ENCODE assay signal across 10 cellular contexts in the genomic region with DNA sequence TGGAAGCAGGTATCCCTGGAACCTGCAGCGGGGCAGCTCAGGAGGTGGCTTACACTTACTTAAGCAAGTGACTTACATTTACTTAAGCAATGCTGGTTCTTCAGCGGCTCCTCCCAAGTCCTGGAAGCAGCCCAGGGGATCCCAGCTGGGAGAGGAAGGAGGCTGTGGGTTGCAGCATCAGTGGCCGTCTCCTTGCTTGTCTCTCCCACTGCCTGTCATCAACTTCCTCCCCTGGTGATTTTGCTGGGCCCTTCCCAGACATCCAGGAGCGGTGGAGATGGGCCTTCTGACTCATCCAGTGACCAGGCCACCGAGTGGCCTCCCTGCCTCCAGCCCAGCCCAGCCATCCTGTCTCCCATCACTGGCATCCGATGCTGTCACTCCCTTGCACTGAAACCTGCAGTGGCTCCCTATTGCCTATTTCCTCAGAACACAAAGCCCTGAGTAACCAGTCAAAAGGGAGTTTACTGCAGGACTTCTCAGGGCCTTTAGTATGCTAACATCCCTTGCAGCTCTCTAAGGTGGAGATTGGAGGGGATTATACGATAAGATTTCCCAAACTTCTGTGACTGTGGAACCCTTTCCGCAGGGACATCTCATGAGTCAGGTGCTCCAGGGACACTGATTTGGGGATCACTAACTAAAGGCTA.
DNase-seq lines count a peak whose midpoint lies in the region; ATAC-seq and TF ChIP-seq lines count a peak whose summit lies in the region.
"Had no signal": no experiment of that assay in that cellular context is flagged by ENCODE, and none has a peak within 500 bp of the region (broad histone marks: within the 10 kb centered on the region; RNA-seq: fewer than 3 reads in every experiment).

No MANE protein-coding gene starts in this region.

- no peak overlapping the region for H3K9ac ChIP-seq in endodermal cell (ENCODE audit: extremely low read depth, low read length, poor library complexity, severe bottlenecking)

- no peak overlapping the region for H3K4me3 Mint-ChIP-seq in natural killer cell treated with Interleukin-12 subunit alpha and Interleukin-12 subunit beta and Interleukin-15 and Interleukin-18, amount 100 ng/mL, for 72 hours
- H3K4me3 Mint-ChIP-seq in natural killer cell (no peak overlapping the region), endodermal cell (no peak overlapping the region)

- H3K36me3 Mint-ChIP-seq in natural killer cell treated with Interleukin-12 subunit alpha and Interleukin-12 subunit beta and Interleukin-15 and Interleukin-18, amount 100 ng/mL, for 72 hours: no peaks in the 10 kb centered on the region
- H3K36me3 Mint-ChIP-seq in natural killer cell: no peaks in the 10 kb centered on the region
- H3K36me3 Mint-ChIP-seq in endodermal cell (ENCODE audit: low read depth): no peaks in the 10 kb centered on the region

- DNase-seq in natural killer cell treated with Interleukin-12 subunit alpha and Interleukin-12 subunit beta and Interleukin-15 and Interleukin-18, amount 100 ng/mL, for 72 hours (ENCODE audit: low spot score): peak; percentile 42
- DNase-seq in natural killer cell (no peak), endodermal cell (peak; percentile 55), lower lobe of right lung (peak; percentile 64), breast epithelium (ENCODE audit: low spot score in 2 of 2) (no peak), Ammon's horn (ENCODE audit: low spot score) (no peak), NCI-H345 treated with DMSO at 0.1 percent for 48 hours (lab: John Stamatoyannopoulos, UW; ENCODE audit: unreplicated experiment) (no peak)
- DNase-seq: DND-41, SHP77 treated with DMSO at 0.1 percent for 48 hours had no signal

- intact Hi-C loops in natural killer cell (cut with micrococcal nuclease): no loop called here
- intact Hi-C loops in lower lobe of right lung (cut with DNase I): no loop called here
- intact Hi-C loops in breast epithelium (cut with DNase I; ENCODE audit: low total_unique reads): no loop called here

- H3K4me1 ChIP-seq in endodermal cell (ENCODE audit: control insufficient read depth, insufficient read depth, low read length) (peaks cover 16% of the 10 kb centered on the region), lower lobe of right lung (peaks cover 26% of the 10 kb centered on the region), breast epithelium (no peaks in the 10 kb centered on the region)

- H3K4me3 ChIP-seq in endodermal cell (ENCODE audit: low read length) (no peak overlapping the region), lower lobe of right lung (no peak overlapping the region), breast epithelium (no peak overlapping the region)

- no peaks in the 10 kb centered on the region for H3K9me3 Mint-ChIP-seq in natural killer cell treated with Interleukin-12 subunit alpha and Interleukin-12 subunit beta and Interleukin-15 and Interleukin-18, amount 100 ng/mL, for 72 hours
- no peaks in the 10 kb centered on the region for H3K9me3 Mint-ChIP-seq in natural killer cell
- H3K9me3 Mint-ChIP-seq in endodermal cell: no peaks in the 10 kb centered on the region

- 87 to 95% methylated on average over 5 to 8 of the region's 8 CpGs for WGBS in endodermal cell (ENCODE audit: insufficient coverage in 1 of 2, insufficient read length in 1 of 2), 2 experiments

- TF ChIP-seq POLR2A in breast epithelium (IDR thresholded peaks at IDR 0.05): no peak

- H3K27me3 ChIP-seq in endodermal cell (ENCODE audit: control insufficient read depth, insufficient read depth, low read length, poor library complexity, severe bottlenecking) (no peaks in the 10 kb centered on the region), lower lobe of right lung (ENCODE audit: low read depth) (peaks cover 13% of the 10 kb centered on the region), breast epithelium (peaks cover 0 to 15% of the 10 kb centered on the region in 2 donors)

- H3K27ac Mint-ChIP-seq in natural killer cell treated with Interleukin-12 subunit alpha and Interleukin-12 subunit beta and Interleukin-15 and Interleukin-18, amount 100 ng/mL, for 72 hours: no peak overlapping the region
- H3K27ac Mint-ChIP-seq in natural killer cell: no peak overlapping the region
- no peak overlapping the region for H3K27ac Mint-ChIP-seq in endodermal cell

- no peak for ATAC-seq in natural killer cell treated with Interleukin-12 subunit alpha and Interleukin-12 subunit beta and Interleukin-15 and Interleukin-18, amount 100 ng/mL, for 72 hours
- ATAC-seq in natural killer cell: no peak
- ATAC-seq in lower lobe of right lung: peak in 1 of 2 donors; percentile 58
- ATAC-seq in GM18907 (IDR thresholded peaks at IDR 0.05; ENCODE audit: unreplicated experiment): no peak

- H3K27me3 Mint-ChIP-seq in natural killer cell treated with Interleukin-12 subunit alpha and Interleukin-12 subunit beta and Interleukin-15 and Interleukin-18, amount 100 ng/mL, for 72 hours: peaks cover 15 to 19% of the 10 kb centered on the region in 2 donors
- peaks cover 6 to 19% of the 10 kb centered on the region in 2 donors for H3K27me3 Mint-ChIP-seq in natural killer cell (ENCODE audit: low read depth in 2 of 2)
- H3K27me3 Mint-ChIP-seq in endodermal cell (ENCODE audit: insufficient read depth): no peaks in the 10 kb centered on the region

- no peaks in the 10 kb centered on the region for H3K4me1 Mint-ChIP-seq in natural killer cell treated with Interleukin-12 subunit alpha and Interleukin-12 subunit beta and Interleukin-15 and Interleukin-18, amount 100 ng/mL, for 72 hours (ENCODE audit: low read depth in 2 of 2)
- H3K4me1 Mint-ChIP-seq in natural killer cell: no peaks in the 10 kb centered on the region
- peaks cover 37% of the 10 kb centered on the region for H3K4me1 Mint-ChIP-seq in endodermal cell

- H3K27ac ChIP-seq in endodermal cell (ENCODE audit: low read depth, low read length): no peak overlapping the region
- no peak overlapping the region for H3K27ac ChIP-seq in lower lobe of right lung
- H3K27ac ChIP-seq in breast epithelium: no peak overlapping the region

- no peaks in the 10 kb centered on the region for H3K9me3 ChIP-seq in endodermal cell (ENCODE audit: control insufficient read depth, low read length)
- H3K9me3 ChIP-seq in lower lobe of right lung: no peaks in the 10 kb centered on the region
- H3K9me3 ChIP-seq in breast epithelium: no peaks in the 10 kb centered on the region

- no peaks in the 10 kb centered on the region for H3K36me3 ChIP-seq in endodermal cell (ENCODE audit: control insufficient read depth, insufficient read depth, low read length)
- H3K36me3 ChIP-seq in lower lobe of right lung: no peaks in the 10 kb centered on the region
- H3K36me3 ChIP-seq in breast epithelium: no peaks in the 10 kb centered on the region

- TF ChIP-seq CTCF in natural killer cell (IDR thresholded peaks at IDR 0.05) (no peak), endodermal cell (conservative IDR thresholded peaks at IDR 0.05) (no peak), lower lobe of right lung (IDR thresholded peaks at IDR 0.05) (no peak), breast epithelium (IDR thresholded peaks at IDR 0.05) (no peak)

Comparison
In these comparisons a context has a peak if more than half of its experiments do, and no peak if none do; other contexts are left out.
1. DNase-seq: peak in natural killer cell treated with Interleukin-12 subunit alpha and Interleukin-12 subunit beta and Interleukin-15 and Interleukin-18, amount 100 ng/mL, for 72 hours (single experiment), endodermal cell (single experiment) and lower lobe of right lung (single experiment); none in natural killer cell (single experiment), breast epithelium (0 of 2), Ammon's horn (single experiment) and NCI-H345 treated with DMSO at 0.1 percent for 48 hours (single experiment).